8 cellular contexts compared by ENCODE assay signal in the genomic region with DNA sequence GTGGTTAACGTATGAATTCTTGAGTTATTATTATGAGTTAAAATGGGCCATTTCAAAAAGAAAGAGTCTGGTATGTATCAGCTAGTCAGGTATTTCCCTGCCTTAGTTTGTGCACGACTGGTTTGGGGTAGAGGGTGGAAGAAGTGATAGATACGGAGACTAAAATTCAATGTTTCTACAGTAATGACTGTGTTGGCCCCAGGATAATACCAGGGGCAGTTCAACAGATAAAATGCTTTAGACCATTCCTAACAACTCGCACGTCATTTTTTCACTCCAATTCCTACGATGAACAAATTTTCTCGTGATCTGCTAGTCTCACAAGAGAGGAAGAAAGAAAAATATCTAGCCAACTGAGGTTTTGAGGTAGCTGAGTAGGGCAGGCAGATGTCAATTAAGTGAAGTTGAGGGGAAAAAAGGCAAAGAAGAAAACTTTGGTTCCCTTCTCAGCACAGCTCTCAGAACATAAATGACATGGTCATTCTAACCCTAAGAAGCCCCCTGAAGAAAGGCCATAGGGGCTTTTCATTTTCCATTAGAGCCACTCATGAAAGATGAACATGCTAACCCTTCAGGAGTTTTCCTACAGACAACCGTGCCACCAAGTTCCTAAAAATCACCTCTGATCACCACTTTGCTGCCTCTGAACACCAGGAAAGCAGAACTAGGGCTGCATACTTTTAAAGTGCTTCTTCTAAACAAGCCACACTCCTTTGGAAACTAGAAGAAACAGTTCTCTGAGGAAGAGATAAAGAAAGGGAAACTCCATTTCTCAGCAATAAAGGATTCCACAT. TPM values are rescaled to one million over a fixed set of nuclear protein-coding genes. Genes with fewer than 3 reads are reported as not detected.
DNase-seq lines count a peak whose midpoint lies in the region; ATAC-seq and FAIRE-seq lines count a peak whose summit lies in the region.
"Had no signal": no experiment of that assay in that cellular context is flagged by ENCODE, and none has a peak within 500 bp of the region (broad histone marks: within the 10 kb centered on the region; RNA-seq: fewer than 3 reads in every experiment).

No MANE protein-coding gene starts in this region.

- H3K9me3 Mint-ChIP-seq in IgD-negative memory B cell = no peaks in the 10 kb centered on the region
- no peaks in the 10 kb centered on the region for H3K9me3 Mint-ChIP-seq in dendritic cell treated with granulocyte-macrophage colony-stimulating factor and Interleukin-4, amounts not matched to agents 40 ng/mL and 50 ng/mL, for 4 days

- no peaks in the 10 kb centered on the region for H3K27me3 Mint-ChIP-seq in IgD-negative memory B cell
- H3K27me3 Mint-ChIP-seq in dendritic cell treated with granulocyte-macrophage colony-stimulating factor and Interleukin-4, amounts not matched to agents 40 ng/mL and 50 ng/mL, for 4 days = no peaks in the 10 kb centered on the region

- FAIRE-seq in GM18507 (lab: Jason Lieb, UNC) = peak; percentile 92
- FAIRE-seq: colon had no signal

- peaks cover 49 to 57% (median 57%) of the 10 kb centered on the region in 3 donors for H3K4me1 Mint-ChIP-seq in IgD-negative memory B cell
- H3K4me1 Mint-ChIP-seq in dendritic cell treated with granulocyte-macrophage colony-stimulating factor and Interleukin-4, amounts not matched to agents 40 ng/mL and 50 ng/mL, for 4 days (ENCODE audit: low read depth) = peaks cover 40% of the 10 kb centered on the region

- peak overlapping the region in 2 of 3 donors; percentile 7 to 21 for H3K27ac Mint-ChIP-seq in IgD-negative memory B cell
- peak overlapping the region; percentile 64 for H3K27ac Mint-ChIP-seq in dendritic cell treated with granulocyte-macrophage colony-stimulating factor and Interleukin-4, amounts not matched to agents 40 ng/mL and 50 ng/mL, for 4 days

- intact Hi-C loops in dendritic cell treated with granulocyte-macrophage colony-stimulating factor and Interleukin-4, amounts not matched to agents 40 ng/mL and 50 ng/mL, for 4 days (cut with micrococcal nuclease) = no loop called here

- H3K4me3 Mint-ChIP-seq in IgD-negative memory B cell = peak overlapping the region in 2 of 4 donors; percentile 5 to 34
- H3K4me3 Mint-ChIP-seq in dendritic cell treated with granulocyte-macrophage colony-stimulating factor and Interleukin-4, amounts not matched to agents 40 ng/mL and 50 ng/mL, for 4 days = no peak overlapping the region

- peak; percentile 20 for ATAC-seq in GM21737 (IDR thresholded peaks at IDR 0.05; ENCODE audit: unreplicated experiment)

- no peak for DNase-seq in GM18507 (ENCODE audit: extremely low spot score, insufficient read length, low read depth)
- DNase-seq in cerebellar nuclear complex (lab: John Stamatoyannopoulos, UW) = no peak
- DNase-seq in NCI-H526 treated with DMSO at 0.1 percent for 48 hours (lab: John Stamatoyannopoulos, UW) = no peak
- DNase-seq in SW480 (ENCODE audit: low spot score) = no peak

- H3K36me3 Mint-ChIP-seq in IgD-negative memory B cell = peaks cover 11% of the 10 kb centered on the region
- H3K36me3 Mint-ChIP-seq in dendritic cell treated with granulocyte-macrophage colony-stimulating factor and Interleukin-4, amounts not matched to agents 40 ng/mL and 50 ng/mL, for 4 days (ENCODE audit: low read depth) = no peaks in the 10 kb centered on the region

RNA-seq across cellular contexts. Expression of a gene that starts 5.6 kb away (rescaled TPM):
- polyA plus RNA-seq in IgD-negative memory B cell = 12.4 TPM

RNA-seq across cellular contexts. Expression of a gene that starts 57.0 kb away (rescaled TPM):
- 0.19 TPM for polyA plus RNA-seq in IgD-negative memory B cell
